Comparison of ENCODE assay signal across 8 cellular contexts in the genomic region with DNA sequence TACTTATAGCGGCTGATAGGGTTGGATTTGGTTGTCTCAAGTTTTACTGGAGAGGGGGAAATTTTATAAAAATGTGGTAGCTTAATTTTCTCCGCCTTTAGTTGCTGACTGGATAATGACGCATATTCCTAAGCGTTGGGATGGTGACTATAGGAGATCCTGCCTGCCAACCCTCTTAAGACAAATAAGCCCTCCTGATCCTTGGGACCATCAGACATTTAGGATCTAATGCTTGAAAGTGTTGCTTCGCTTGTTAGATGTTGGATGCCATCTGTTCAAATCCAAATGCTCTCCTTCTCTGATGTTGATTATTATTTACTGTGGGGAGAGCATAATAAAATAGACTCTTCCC. TPM values are rescaled to one million over a fixed set of nuclear protein-coding genes. Genes with fewer than 3 reads are reported as not detected.
DNase-seq lines count a peak whose midpoint lies in the region; ATAC-seq, FAIRE-seq and TF ChIP-seq lines count a peak whose summit lies in the region.

No MANE protein-coding gene starts in this region.

- peak overlapping the region; percentile 86 for H3K4me3 ChIP-seq in A549
- peak overlapping the region; percentile 71 for H3K4me3 ChIP-seq in GM12878
- peak overlapping the region in 1 of 2 experiments; percentile 94 for H3K4me3 ChIP-seq in mesenchymal stem cell (ENCODE audit: insufficient read depth in 1 of 2, low read depth in 1 of 2, low read length in 2 of 2)

- in situ Hi-C loops in GM12878 (cut with MboI): no loop called here

- TF ChIP-seq RAD21 in A549 (conservative IDR thresholded peaks at IDR 0.05 in 1 of 2, IDR thresholded peaks at IDR 0.05 in 1 of 2): no peak
- TF ChIP-seq RAD21 in GM12878 (IDR thresholded peaks at IDR 0.05; ENCODE audit: insufficient read depth, low read depth, low read length): no peak

- SMC1A ChIA-PET in GM12878 (lab: Charles Lee; ENCODE audit: uncharacterized antibody, unreplicated experiment): interaction anchor here (0.9 to 1.6 kb wide), 10 partner anchors 12 to 244 kb away, joined by 3 to 6 read pairs (median 4); no protein-coding TSS in a partner anchor

- CTCF ChIA-PET in A549 (lab: Yijun Ruan, JAX) (interaction anchor here (0.5 to 1.4 kb wide), 3 partner anchors 39 to 325 kb away, joined by 3 read pairs; no protein-coding TSS in a partner anchor), GM12878 (lab: Yijun Ruan, JAX) (interaction anchor here (0.8 to 1.5 kb wide), 6 partner anchors 28 to 253 kb away, joined by 3 to 5 read pairs (median 4); no protein-coding TSS in a partner anchor)

- H3K4me1 Mint-ChIP-seq in HFFc6 (ENCODE audit: low read depth): peaks cover 35% of the 10 kb centered on the region

- H3K27ac Mint-ChIP-seq in HFFc6: peak overlapping the region; percentile 85

- H3K9me3 ChIP-seq in A549 (no peaks in the 10 kb centered on the region), GM12878 (replicated peaks; ENCODE audit: control insufficient read depth, insufficient read depth, low read length) (no peaks in the 10 kb centered on the region), mesenchymal stem cell (ENCODE audit: control insufficient read depth, low read length) (no peaks in the 10 kb centered on the region)

- peak overlapping the region; percentile 91 for H3K4me2 ChIP-seq in A549
- peak overlapping the region; percentile 73 for H3K4me2 ChIP-seq in GM12878 (ENCODE audit: control insufficient read depth, insufficient read depth)
- H3K4me2 ChIP-seq in mesenchymal stem cell (ENCODE audit: low read length, poor library complexity, severe bottlenecking): peak overlapping the region; percentile 23

- H4K20me1 ChIP-seq in GM12878 (ENCODE audit: control insufficient read depth, insufficient read depth): no peaks in the 10 kb centered on the region; the same call in 1 of the 2 replicates

- TF ChIP-seq POLR2A in A549 (IDR thresholded peaks at IDR 0.05; ENCODE audit: low read length) (no peak), GM12878 (IDR thresholded peaks at IDR 0.05; ENCODE audit: low read depth, low read length) (no peak)

- no peak for ATAC-seq in A549
- ATAC-seq in GM12878: no peak
- no peak for ATAC-seq in GM21737 (IDR thresholded peaks at IDR 0.05; ENCODE audit: unreplicated experiment)

- no peak overlapping the region for H4K91ac ChIP-seq in mesenchymal stem cell (ENCODE audit: low read length)

- H3K14ac ChIP-seq in mesenchymal stem cell (ENCODE audit: low read length in 2 of 2): no peak overlapping the region

- no peaks in the 10 kb centered on the region for H3K27me3 ChIP-seq in GM12878 (replicated peaks in 1 of 2; ENCODE audit: control insufficient read depth in 2 of 2, insufficient read depth in 2 of 2, low read length in 1 of 2)
- H3K27me3 ChIP-seq in mesenchymal stem cell (ENCODE audit: control insufficient read depth in 1 of 2, insufficient read depth in 1 of 2, low read length in 2 of 2): no peaks in the 10 kb centered on the region

- H2BK120ac ChIP-seq in mesenchymal stem cell (ENCODE audit: low read depth, low read length): no peak overlapping the region

- peak overlapping the region; percentile 94 for H3K4me3 Mint-ChIP-seq in HFFc6

- DNase-seq in A549 (ENCODE audit: low read depth in 1 of 2, low spot score in 1 of 2) (no peak), HFFc6 (peak; percentile 8), GM12878 (ENCODE audit: low read depth, low spot score) (no peak), mesenchymal stem cell (peak; percentile 56), GM10266 (ENCODE audit: extremely low spot score) (no peak), NCI-H1105 treated with DMSO at 0.1 percent for 48 hours (lab: John Stamatoyannopoulos, UW) (no peak)
- no peak for DNase-seq in stimulated activated CD4-positive, alpha-beta T cell treated with anti-CD3 and anti-CD28 coated beads, Interleukin-1b, Interleukin-23, amount 100 ng/mL, for 48 hours

- H3K4ac ChIP-seq in mesenchymal stem cell (ENCODE audit: low read depth in 1 of 2, low read length in 2 of 2): no peak overlapping the region

- H3K9ac ChIP-seq in GM12878 (ENCODE audit: control insufficient read depth, insufficient read depth, low read length): peak overlapping the region; percentile 76
- H3K9ac ChIP-seq in mesenchymal stem cell (ENCODE audit: low read length): peak overlapping the region; percentile 95

- H3K18ac ChIP-seq in mesenchymal stem cell (ENCODE audit: low read depth in 1 of 2, low read length in 2 of 2): no peak overlapping the region

- H2BK12ac ChIP-seq in mesenchymal stem cell (ENCODE audit: low read length in 2 of 2): no peak overlapping the region

- no peak overlapping the region for H3K23ac ChIP-seq in mesenchymal stem cell (ENCODE audit: low read length in 2 of 2)

- no peak overlapping the region for H2AFZ ChIP-seq in GM12878 (ENCODE audit: control insufficient read depth, low read depth, low read length)
- no peak overlapping the region for H2AFZ ChIP-seq in mesenchymal stem cell (ENCODE audit: low read depth, low read length)

- POLR2A ChIA-PET in A549 (lab: Yijun Ruan, JAX): no interaction called here
- POLR2A ChIA-PET in GM12878 (lab: Charles Lee): interaction anchor here (0.6 to 1.0 kb wide), 2 partner anchors 27 to 123 kb away, joined by 3 to 5 read pairs; no protein-coding TSS in a partner anchor

- H3K36me3 ChIP-seq in GM12878 (ENCODE audit: control insufficient read depth in 2 of 2, insufficient read depth in 2 of 2, low read length in 1 of 2): no peaks in the 10 kb centered on the region
- H3K36me3 ChIP-seq in mesenchymal stem cell (ENCODE audit: control insufficient read depth in 1 of 2, insufficient read depth in 2 of 2, low read depth in 1 of 2, low read length in 2 of 2): no peaks in the 10 kb centered on the region

- H3K79me1 ChIP-seq in mesenchymal stem cell (replicated peaks; ENCODE audit: low read length, poor library complexity, severe bottlenecking): no peaks in the 10 kb centered on the region

- intact Hi-C loops in GM12878 (cut with micrococcal nuclease; ENCODE audit: unreplicated experiment): loop anchor here (1.0 to 5.0 kb wide), 4 partner anchors 54 to 244 kb away; no protein-coding TSS in a partner anchor

- no peak overlapping the region for H4K8ac ChIP-seq in mesenchymal stem cell (ENCODE audit: low read length)

- H3K27me3 Mint-ChIP-seq in HFFc6 (ENCODE audit: insufficient read depth): peaks cover 15% of the 10 kb centered on the region; the same call in 1 of the 2 replicates

- RAD21 ChIA-PET in GM12878 (lab: Charles Lee; ENCODE audit: unreplicated experiment): interaction anchor here (0.5 to 2.1 kb wide), 7 partner anchors 19 to 323 kb away, joined by 3 to 6 read pairs (median 3); no protein-coding TSS in a partner anchor

- no peaks in the 10 kb centered on the region for H3K36me3 Mint-ChIP-seq in HFFc6 (ENCODE audit: low read depth)

- no peak overlapping the region for H2BK5ac ChIP-seq in mesenchymal stem cell (ENCODE audit: low read depth, low read length, poor library complexity, severe bottlenecking)

- peak overlapping the region in 1 of 2 experiments; percentile 96; a peak in 2 of 6 replicates for H3K27ac ChIP-seq in A549
- peak overlapping the region; percentile 60 for H3K27ac ChIP-seq in GM12878 (ENCODE audit: control insufficient read depth, insufficient read depth)
- peak overlapping the region; percentile 33 for H3K27ac ChIP-seq in mesenchymal stem cell (ENCODE audit: low read length, poor library complexity, severe bottlenecking)

- 50% methylated on average over 5 of the region's 5 CpGs for WGBS in A549 (ENCODE audit: missing lambda C conversion rate)
- WGBS in GM12878 (ENCODE audit: insufficient coverage, insufficient replicate concordance, low lambda C conversion rate, missing lambda C conversion rate): 84% methylated on average over 5 of the region's 5 CpGs
- WGBS in mesenchymal stem cell: 0% methylated on average over 1 of the region's 5 CpGs

- H3K4me1 ChIP-seq in A549: peaks cover 35% of the 10 kb centered on the region
- peaks cover 14% of the 10 kb centered on the region for H3K4me1 ChIP-seq in GM12878 (ENCODE audit: control insufficient read depth, insufficient read depth, low read length)
- H3K4me1 ChIP-seq in mesenchymal stem cell (ENCODE audit: control insufficient read depth, insufficient read depth, low read depth, low read length): peaks cover 4% of the 10 kb centered on the region

- no peak overlapping the region for H2BK15ac ChIP-seq in mesenchymal stem cell (ENCODE audit: low read depth, poor library complexity, severe bottlenecking)

- H3K9me3 Mint-ChIP-seq in HFFc6: no peaks in the 10 kb centered on the region

- no TSS peak for BruUV-seq in GM12878 (replicated peaks; lab: Mats Ljungman, UMichigan)

- FAIRE-seq in A549 (lab: Jason Lieb, UNC): no peak
- no peak for FAIRE-seq in GM12878 (lab: Jason Lieb, UNC)

- no peak for TF ChIP-seq EP300 in A549 (IDR thresholded peaks at IDR 0.05)
- TF ChIP-seq EP300 in GM12878 (IDR thresholded peaks at IDR 0.05; ENCODE audit: borderline replicate concordance in 1 of 2, control insufficient read depth in 1 of 2, low read depth in 2 of 2, low read length in 2 of 2): no peak

- no peak overlapping the region for H2AK5ac ChIP-seq in mesenchymal stem cell (ENCODE audit: low read length, severe bottlenecking)

- H3K79me2 ChIP-seq in GM12878 (ENCODE audit: control insufficient read depth, insufficient read depth, low read length): peaks cover 69% of the 10 kb centered on the region

- TF ChIP-seq CTCF in A549 (IDR thresholded peaks at IDR 0.05) (no peak), HFFc6 (IDR thresholded peaks at IDR 0.05) (no peak), GM12878 (IDR thresholded peaks at IDR 0.05 in 2 of 3, conservative IDR thresholded peaks at IDR 0.05 in 1 of 3; ENCODE audit: control insufficient read depth in 2 of 3, extremely low read depth in 1 of 3, insufficient read depth in 1 of 3, low read depth in 3 of 3, low read length in 3 of 3) (no peak), GM10266 (IDR thresholded peaks at IDR 0.05; ENCODE audit: control insufficient read depth, insufficient read depth, low read depth, missing control alignments) (no peak)

RNA-seq across cellular contexts. Expression of gene RAPGEF2, which starts 2.2 kb away (rescaled TPM):
- polyA plus RNA-seq in A549 (2011; rRNA removed) (27.0 and 31.8 TPM in 2 replicates), A549 (2017; fragmentation: RNase III; extraction: RNeasy Plus Mini Kit Qiagen cat#74134 plus additional on column Dnase treatment) (9.8 to 10.7 TPM (median 10.0 TPM) in 3 replicates), GM12878 (2011; rRNA removed) (23.7 and 24.0 TPM in 2 replicates), GM12878 (2014; fragmentation: Illumina TruSeq; extraction: Trizol) (3.9 and 4.0 TPM in 2 replicates), GM12878 (2014; fragmentation: Nextera tagmentation; extraction: Ambion mirVana) (under 1 TPM; 0.31 to 0.44 TPM), GM12878 (2014; rRNA removed) (2.0 and 3.2 TPM in 2 replicates), GM12878 (2016; fragmentation: Nextera tagmentation; extraction: Ambion mirVana) (under 1 TPM; 0.54 to 0.67 TPM)
- polyA plus RNA-seq in A549 (2012; cell fraction: cytosol; rRNA removed): 6.3 and 9.1 TPM in 2 replicates
- polyA plus RNA-seq in A549 (2012; cell fraction: nucleus; rRNA removed): 8.6 and 13.3 TPM in 2 replicates
- polyA minus RNA-seq in A549 (2011; rRNA and poly(A)+ RNA removed): 30.6 and 41.2 TPM in 2 replicates
- 10 to 100 TPM; 22.2 to 36.4 (median 31.5) TPM for total RNA-seq in HFFc6 (2021; fragmentation: NEBNext Ultra II Directional; extraction: Animal tissue kit (Norgen Biotek cat#: 25700))
- 63.3 and 67.6 TPM in 2 replicates for total RNA-seq in GM12878 (2013; cell fraction: nucleolus; rRNA removed)
- total RNA-seq in GM12878 (2014; rRNA removed) (3.7 and 5.6 TPM in 2 replicates), GM12878 (2014; rRNA removed; fragmentation: Illumina TruSeq; extraction: Trizol) (3.9 and 4.3 TPM in 2 replicates), GM12878 (2021) (2.6 TPM in 2 replicates)
- polyA plus RNA-seq in GM12878 (2011; ENCODE audit: low read depth): 18.5 TPM
- 14.8 and 17.0 TPM in 2 replicates for polyA plus RNA-seq in GM12878 (2011; cell fraction: cytosol; rRNA removed)
- 22.8 and 28.1 TPM in 2 replicates for polyA plus RNA-seq in GM12878 (2011; cell fraction: nucleus; rRNA removed)
- polyA plus RNA-seq in GM12878 (2012): 21.3 and 22.6 TPM in 2 replicates
- polyA minus RNA-seq in GM12878 (2011; rRNA and poly(A)+ RNA removed): 51.5 and 62.2 TPM in 2 replicates
- 9.5 and 12.0 TPM in 2 replicates for polyA minus RNA-seq in GM12878 (2011; cell fraction: cytosol; rRNA and poly(A)+ RNA removed)
- polyA minus RNA-seq in GM12878 (2011; cell fraction: nucleus; rRNA and poly(A)+ RNA removed): 30.8 and 41.6 TPM in 2 replicates
- polyA plus RNA-seq in mesenchymal stem cell (2013, experiment 1 of 2): 26.5 TPM
- 23.5 TPM for polyA plus RNA-seq in mesenchymal stem cell (2013, experiment 2 of 2)

Comparison
In these comparisons a context has a peak if more than half of its experiments do, and no peak if none do; other contexts are left out.
1. DNase-seq: peak in HFFc6 (single experiment) and mesenchymal stem cell (single experiment); none in A549 (0 of 2), GM12878 (single experiment), GM10266 (single experiment), NCI-H1105 treated with DMSO at 0.1 percent for 48 hours (single experiment) and stimulated activated CD4-positive, alpha-beta T cell treated with anti-CD3 and anti-CD28 coated beads, Interleukin-1b, Interleukin-23, amount 100 ng/mL, for 48 hours (single experiment).
2. H3K4me2 ChIP-seq: peak in every context shown above with its lines; median percentile 91 in A549; 73 in GM12878; 23 in mesenchymal stem cell.